Comparison of ENCODE assay signal across 21 cellular contexts in genomic region chr5:117107859-117108258, GRCh38.
A peak's percentile ranks its signal among the peaks of the same experiment; 100 is the strongest.
DNase-seq lines count a peak whose midpoint lies in the region; ATAC-seq and TF ChIP-seq lines count a peak whose summit lies in the region.
"Had no signal": no experiment of that assay in that cellular context is flagged by ENCODE, and none has a peak within 500 bp of the region (broad histone marks: within the 10 kb centered on the region; RNA-seq: fewer than 3 reads in every experiment).

No MANE protein-coding gene starts in this region.

- H3K27ac Mint-ChIP-seq in endothelial cell (ENCODE audit: unreplicated experiment): peak overlapping the region; percentile 12
- H3K27ac Mint-ChIP-seq: B cell; CD8-positive, alpha-beta T cell; T-helper 1 cell treated with Interleukin-12 subunit alpha and Interleukin-12 subunit beta and Interleukin-4 antibody, amounts not matched to agents 30 μg/mL and 1 μg/mL, for 36 hours had no signal

- H3K9me3 ChIP-seq in MG63: no peaks in the 10 kb centered on the region
- H3K9me3 ChIP-seq: Peyer's patch had no signal

- H3K9me3 Mint-ChIP-seq in endothelial cell (ENCODE audit: unreplicated experiment): peaks cover 4% of the 10 kb centered on the region
- H3K9me3 Mint-ChIP-seq: T-helper 1 cell treated with Interleukin-12 subunit alpha and Interleukin-12 subunit beta and Interleukin-4 antibody, amounts not matched to agents 30 μg/mL and 1 μg/mL, for 36 hours had no signal

- TF ChIP-seq CTCF in endothelial cell (IDR thresholded peaks at IDR 0.05; ENCODE audit: unreplicated experiment): no peak

- H3K36me3 ChIP-seq in MG63: no peaks in the 10 kb centered on the region
- H3K36me3 ChIP-seq: Peyer's patch had no signal

- no peak overlapping the region for H3K4me3 ChIP-seq in MG63
- H3K4me3 ChIP-seq: Peyer's patch had no signal

- no peaks in the 10 kb centered on the region for H3K27me3 Mint-ChIP-seq in endothelial cell (ENCODE audit: unreplicated experiment)
- H3K27me3 Mint-ChIP-seq: B cell had no signal

- no peaks in the 10 kb centered on the region for H3K27me3 ChIP-seq in MG63
- H3K27me3 ChIP-seq: Peyer's patch had no signal

- H3K4me1 Mint-ChIP-seq in endothelial cell (ENCODE audit: unreplicated experiment): peaks cover 14% of the 10 kb centered on the region
- H3K4me1 Mint-ChIP-seq: B cell had no signal

- H3K36me3 Mint-ChIP-seq in endothelial cell (ENCODE audit: low read depth, unreplicated experiment): no peaks in the 10 kb centered on the region
- H3K36me3 Mint-ChIP-seq: CD8-positive, alpha-beta T cell had no signal

- DNase-seq in endothelial cell (ENCODE audit: low spot score): no peak
- no peak for DNase-seq in activated effector memory CD4-positive, alpha-beta T cell treated with anti-CD3 and anti-CD28 coated beads, Interleukin-2, amount 50 U/mL, for 16 hours
- DNase-seq in MG63: no peak
- DNase-seq in activated naive CD4-positive, alpha-beta T cell treated with Interleukin-2 at 50 U/mL for 16 hours: no peak
- no peak for DNase-seq in HT-29 (ENCODE audit: low spot score)
- DNase-seq: CD8-positive, alpha-beta T cell; GF-D8; Karpas-422; NCI-H1105 treated with DMSO at 0.1 percent for 48 hours; NCI-H187 treated with DMSO at 0.1 percent for 48 hours; NCI-H446 treated with DMSO at 0.1 percent for 48 hours; NCI-H774; Peyer's patch; Right ventricle myocardium superior had no signal

- ATAC-seq in GM18867 (IDR thresholded peaks at IDR 0.05; ENCODE audit: unreplicated experiment) (peak; percentile 43), HG02588 (IDR thresholded peaks at IDR 0.05; ENCODE audit: unreplicated experiment) (peak; percentile 55), HG03354 (IDR thresholded peaks at IDR 0.05; ENCODE audit: poor library complexity, severe bottlenecking, unreplicated experiment) (peak; percentile 61)
- ATAC-seq: CD8-positive, alpha-beta T cell; HCT116; SK-N-SH treated with all-trans-retinoic acid at 6 μM for 48 hours had no signal

- H3K4me3 Mint-ChIP-seq in endothelial cell (ENCODE audit: unreplicated experiment): no peak overlapping the region
- H3K4me3 Mint-ChIP-seq: B cell; CD8-positive, alpha-beta T cell; T-helper 1 cell treated with Interleukin-12 subunit alpha and Interleukin-12 subunit beta and Interleukin-4 antibody, amounts not matched to agents 30 μg/mL and 1 μg/mL, for 36 hours had no signal
